In genomic region chr2:240140511-240140910, GRCh38 we compare ENCODE assay signal across 22 cellular contexts. TPM values are rescaled to one million over a fixed set of nuclear protein-coding genes. Genes with fewer than 3 reads are reported as not detected.
DNase-seq lines count a peak whose midpoint lies in the region; ATAC-seq and TF ChIP-seq lines count a peak whose summit lies in the region.
"Had no signal": no experiment of that assay in that cellular context is flagged by ENCODE, and none has a peak within 500 bp of the region (broad histone marks: within the 10 kb centered on the region; RNA-seq: fewer than 3 reads in every experiment).

OTOS (minus strand) TSS chr2:240140658; CDS start chr2:240140326, 332 bp downstream.

- peaks cover 18% of the 10 kb centered on the region for H3K4me1 ChIP-seq in neural progenitor cell

- H3K9me3 ChIP-seq in neural progenitor cell (ENCODE audit: low read depth) = no peaks in the 10 kb centered on the region
- H3K9me3 ChIP-seq: BLaER1, body of pancreas, mucosa of descending colon, transverse colon had no signal

- peaks cover 6% of the 10 kb centered on the region for H3K79me2 ChIP-seq in neural progenitor cell (ENCODE audit: low read depth)

- ATAC-seq in GM21576 (IDR thresholded peaks at IDR 0.05; ENCODE audit: unreplicated experiment) = no peak
- no peak for ATAC-seq in HG03432 (IDR thresholded peaks at IDR 0.05; ENCODE audit: unreplicated experiment)
- ATAC-seq: body of pancreas, left cardiac atrium, mucosa of descending colon had no signal

- no peak within 1 kb of the TSS for H3K9ac ChIP-seq in neural progenitor cell
- H3K9ac ChIP-seq: BLaER1 had no signal

- TF ChIP-seq CTCF in neural progenitor cell (IDR thresholded peaks at IDR 0.05) = no peak

- H2AFZ ChIP-seq in neural progenitor cell (replicated peaks) = peak within 1 kb of the TSS; percentile 61

- peak; percentile 7 to 15 for DNase-seq in SHP77 (lab: John Stamatoyannopoulos, UW)
- no peak for DNase-seq in SHP77 treated with DMSO at 0.1 percent for 48 hours (lab: John Stamatoyannopoulos, UW)
- DNase-seq in NCI-H2029 (lab: John Stamatoyannopoulos, UW) = peak; percentile 85
- DNase-seq in astrocyte of the hippocampus (ENCODE audit: low read depth, low spot score) = peak; percentile 17
- DNase-seq in neural progenitor cell (ENCODE audit: low spot score) = peak; percentile 52
- DNase-seq in NCI-H446 treated with DMSO at 0.1 percent for 48 hours (lab: John Stamatoyannopoulos, UW) = no peak
- DNase-seq: activated CD4-positive, alpha-beta T cell treated with anti-CD3 and anti-CD28 coated beads, Interleukin-2, amount 10 ng/mL, durations not matched to agents 24 days and 14 days; DMS 273 treated with DMSO at 0.1 percent for 48 hours; foreskin fibroblast; Kasumi-1; NCI-H1105 treated with DMSO at 0.1 percent for 48 hours; NCI-H526 treated with DMSO at 0.1 percent for 48 hours; OCI-M1; stimulated activated naive CD4-positive, alpha-beta T cell treated with Interleukin-2 at 50 U/mL for 16 hours; transverse colon had no signal

- H3F3A ChIP-seq in neural progenitor cell (ENCODE audit: low read depth) = peaks cover 12% of the 10 kb centered on the region

- peaks cover 21% of the 10 kb centered on the region for H3K4me1 Mint-ChIP-seq in neural progenitor cell

- no peaks in the 10 kb centered on the region for H3K9me3 Mint-ChIP-seq in neural progenitor cell
- H3K9me3 Mint-ChIP-seq: activated CD4-positive, alpha-beta T cell treated with anti-CD3 and anti-CD28 coated beads, Interleukin-2, amount 10 ng/mL, durations not matched to agents 24 days and 14 days had no signal

- H3K27me3 ChIP-seq in neural progenitor cell = peaks cover 19% of the 10 kb centered on the region
- H3K27me3 ChIP-seq: BLaER1, body of pancreas, transverse colon had no signal

- H3K4me3 Mint-ChIP-seq in neural progenitor cell = peak within 1 kb of the TSS; percentile 55
- H3K4me3 Mint-ChIP-seq: activated CD4-positive, alpha-beta T cell treated with anti-CD3 and anti-CD28 coated beads, Interleukin-2, amount 10 ng/mL, durations not matched to agents 24 days and 14 days had no signal

- H3K27ac Mint-ChIP-seq in neural progenitor cell = peak within 1 kb of the TSS; percentile 66
- H3K27ac Mint-ChIP-seq: activated CD4-positive, alpha-beta T cell treated with anti-CD3 and anti-CD28 coated beads, Interleukin-2, amount 10 ng/mL, durations not matched to agents 24 days and 14 days had no signal

- H3K4me2 ChIP-seq in neural progenitor cell = peak within 1 kb of the TSS; percentile 68
- H3K4me2 ChIP-seq: BLaER1 had no signal

- H4K20me1 ChIP-seq in neural progenitor cell (ENCODE audit: low read depth) = peaks cover 3% of the 10 kb centered on the region

- H3K27me3 Mint-ChIP-seq in neural progenitor cell (ENCODE audit: insufficient read depth, low read depth) = peaks cover 7% of the 10 kb centered on the region
- H3K27me3 Mint-ChIP-seq: activated CD4-positive, alpha-beta T cell treated with anti-CD3 and anti-CD28 coated beads, Interleukin-2, amount 10 ng/mL, durations not matched to agents 24 days and 14 days had no signal

- H3K27ac ChIP-seq in neural progenitor cell = no peak within 1 kb of the TSS
- H3K27ac ChIP-seq: BLaER1, body of pancreas, transverse colon had no signal

- no peak within 1 kb of the TSS for H3K4me3 ChIP-seq in neural progenitor cell
- H3K4me3 ChIP-seq: BLaER1, body of pancreas, mucosa of descending colon, transverse colon had no signal

- no peaks in the 10 kb centered on the region for H3K36me3 ChIP-seq in neural progenitor cell
- H3K36me3 ChIP-seq: BLaER1, transverse colon had no signal

- H3K36me3 Mint-ChIP-seq in neural progenitor cell = no peaks in the 10 kb centered on the region

RNA-seq across cellular contexts. Expression of gene OTOS, which starts in this region (rescaled TPM):
- not detected in 2 replicates for total RNA-seq in neural progenitor cell (ENCODE audit: low replicate concordance)
- total RNA-seq: activated CD4-positive, alpha-beta T cell treated with anti-CD3 and anti-CD28 coated beads, Interleukin-2, amount 10 ng/mL, durations not matched to agents 24 days and 14 days; body of pancreas; HT1080; left cardiac atrium; mucosa of descending colon; transverse colon had no signal

Comparison
In these comparisons a context has a peak if more than half of its experiments do, and no peak if none do; other contexts are left out.
1. DNase-seq: peak in SHP77 (2 of 2), NCI-H2029 (single experiment) and astrocyte of the hippocampus (single experiment); none in SHP77 treated with DMSO at 0.1 percent for 48 hours (single experiment) and NCI-H446 treated with DMSO at 0.1 percent for 48 hours (single experiment).
2. Peak in DNase-seq and H3K4me2 ChIP-seq in neural progenitor cell; RNA of the gene not detected or under 1 TPM.